In genomic region chr10:64116731-64117130, GRCh38 we compare ENCODE assay signal across 30 cellular contexts.
"Had no signal": no experiment of that assay in that cellular context is flagged by ENCODE, and none has a peak within 500 bp of the region (broad histone marks: within the 10 kb centered on the region; RNA-seq: fewer than 3 reads in every experiment).

No MANE protein-coding gene starts in this region.

- H3K4me1 ChIP-seq: esophagus squamous epithelium, gastrocnemius medialis, parathyroid adenoma, psoas muscle, right atrium auricular region, testis, uterus had no signal

- H3K27me3 ChIP-seq: brain microvascular endothelial cell, esophagus squamous epithelium, gastrocnemius medialis, right atrium auricular region, testis, transverse colon, uterus had no signal

- H3K36me3 ChIP-seq: brain microvascular endothelial cell, esophagus squamous epithelium, gastrocnemius medialis, right atrium auricular region, transverse colon, uterus had no signal

- H3K27ac ChIP-seq: brain microvascular endothelial cell, esophagus squamous epithelium, gastrocnemius medialis, parathyroid adenoma, psoas muscle, right atrium auricular region, testis, transverse colon, uterus, VCaP had no signal

- DNase-seq: activated CD4-positive, alpha-beta T cell treated with anti-CD3 and anti-CD28 coated beads for 48 hours; activated CD4-positive, alpha-beta T cell treated with anti-CD3 and anti-CD28 coated beads, Interleukin-2, amount 50 U/mL, for 48 hours; activated CD8-positive, alpha-beta memory T cell treated with anti-CD3 and anti-CD28 coated beads for 24 hours; activated CD8-positive, alpha-beta memory T cell treated with anti-CD3 and anti-CD28 coated beads, Interleukin-2, amount 50 U/mL, for 4 hours; activated gamma-delta T cell; activated naive CD4-positive, alpha-beta T cell treated with anti-CD3 and anti-CD28 coated beads, Interleukin-2, amount 10 ng/mL, durations not matched to agents 7 days and 5 days; activated naive CD8-positive, alpha-beta T cell treated with anti-CD3 and anti-CD28 coated beads, Interleukin-2, amount 10 ng/mL, durations not matched to agents 7 days and 5 days; activated T-cell treated with anti-CD3 and anti-CD28 coated beads, Interleukin-2, amount 50 U/mL, for 24 hours; brain microvascular endothelial cell; cortex of kidney; effector memory CD8-positive, alpha-beta T cell; esophagus squamous epithelium; gastrocnemius medialis; glutamatergic neuron; islet precursor cell; left cardiac atrium; mammary epithelial cell; naive thymus-derived CD4-positive, alpha-beta T cell; psoas muscle; stimulated activated CD4-positive, alpha-beta T cell treated with anti-CD3 and anti-CD28 coated beads, Interleukin-2, amount 100 ng/mL, for 48 hours; stimulated activated naive CD8-positive, alpha-beta T cell treated with anti-CD3 and anti-CD28 coated beads, Interleukin-15, Interleukin-2, amounts not matched to agents 100 U/mL and 50 U/mL, for 24 hours; testis; transverse colon; uterus had no signal

- FAIRE-seq: astrocyte, endothelial cell of umbilical vein had no signal

- H3K9me3 ChIP-seq: esophagus squamous epithelium, gastrocnemius medialis, psoas muscle, right atrium auricular region, testis, transverse colon, uterus had no signal

- H3K9ac ChIP-seq: parathyroid adenoma had no signal

- H3K4me3 ChIP-seq: esophagus squamous epithelium, gastrocnemius medialis, psoas muscle, right atrium auricular region, testis, transverse colon, uterus had no signal

- ATAC-seq: activated CD4-positive, CD25-positive, alpha-beta regulatory T cell treated with anti-CD3 and anti-CD28 coated beads, Interleukin-2, amount 50 U/mL, for 24 hours; effector memory CD8-positive, alpha-beta T cell; gastrocnemius medialis; left cardiac atrium; naive thymus-derived CD4-positive, alpha-beta T cell; psoas muscle; stimulated activated naive CD8-positive, alpha-beta T cell treated with anti-CD3 and anti-CD28 coated beads, Interleukin-15, Interleukin-2, amounts not matched to agents 100 U/mL and 50 U/mL, for 24 hours had no signal
